29 cellular contexts compared by ENCODE assay signal in the genomic region with DNA sequence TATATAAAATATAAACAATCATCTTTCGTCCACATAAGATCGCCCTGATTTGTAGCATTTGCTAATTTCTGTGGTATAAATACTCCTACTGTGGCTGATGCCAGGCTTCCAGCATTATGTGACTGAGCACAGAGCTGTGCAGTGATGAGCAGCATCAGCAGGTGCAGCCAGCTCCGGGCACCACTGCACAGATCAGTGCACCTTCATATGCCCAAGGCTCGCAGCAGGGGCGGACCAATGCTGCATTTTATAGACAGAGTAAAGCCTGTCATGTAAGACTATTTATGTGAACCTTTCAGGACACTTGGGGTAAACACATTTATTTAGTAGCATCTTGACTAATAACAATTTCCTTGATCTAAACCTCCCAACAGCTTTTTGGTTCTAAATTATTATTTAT.
"Had no signal": no experiment of that assay in that cellular context is flagged by ENCODE, and none has a peak within 500 bp of the region (broad histone marks: within the 10 kb centered on the region; RNA-seq: fewer than 3 reads in every experiment).

No MANE protein-coding gene starts in this region.

- H3K9me3 Mint-ChIP-seq: immature natural killer cell; mesothelial cell of epicardium; naive thymus-derived CD4-positive, alpha-beta T cell; natural killer cell treated with Interleukin-12 subunit alpha and Interleukin-12 subunit beta and Interleukin-15 and Interleukin-18, amount 100 ng/mL, for 72 hours; stimulated activated naive B cell treated with anti-CD40 and anti-IgM and Interleukin-4, amounts not matched to agents 10 μg/mL and 1 μg/mL and 100 μg/mL, for 72 hours had no signal

- H3K4me3 Mint-ChIP-seq: immature natural killer cell; mesothelial cell of epicardium; naive thymus-derived CD4-positive, alpha-beta T cell; natural killer cell treated with Interleukin-12 subunit alpha and Interleukin-12 subunit beta and Interleukin-15 and Interleukin-18, amount 100 ng/mL, for 72 hours; stimulated activated naive B cell treated with anti-CD40 and anti-IgM and Interleukin-4, amounts not matched to agents 10 μg/mL and 1 μg/mL and 100 μg/mL, for 72 hours had no signal

- H3K27me3 ChIP-seq: left lung, ovary, right atrium auricular region, stomach, testis, thyroid gland, transverse colon, upper lobe of left lung, vagina had no signal

- ATAC-seq: left colon; left lung; lower lobe of right lung; mucosa of descending colon; naive thymus-derived CD4-positive, alpha-beta T cell; natural killer cell treated with Interleukin-12 subunit alpha and Interleukin-12 subunit beta and Interleukin-15 and Interleukin-18, amount 100 ng/mL, for 72 hours; sciatic nerve; stimulated activated naive B cell treated with anti-CD40 and anti-IgM and Interleukin-4, amounts not matched to agents 10 μg/mL and 1 μg/mL and 100 μg/mL, for 72 hours; stimulated activated naive CD8-positive, alpha-beta T cell treated with anti-CD3 and anti-CD28 coated beads, Interleukin-15, Interleukin-2, amounts not matched to agents 100 U/mL and 50 U/mL, for 24 hours had no signal

- H3K4me3 ChIP-seq: left lung, lower lobe of right lung, mucosa of descending colon, ovary, right atrium auricular region, skin epidermis, stomach, testis, thyroid gland, transverse colon, upper lobe of left lung, vagina had no signal

- H3K9me3 ChIP-seq: left lung, lower lobe of right lung, mucosa of descending colon, ovary, right atrium auricular region, stomach, testis, thyroid gland, transverse colon, upper lobe of left lung, vagina had no signal

- H3K4me1 Mint-ChIP-seq: immature natural killer cell, mesothelial cell of epicardium had no signal

- H3K27me3 Mint-ChIP-seq: naive thymus-derived CD4-positive, alpha-beta T cell; natural killer cell treated with Interleukin-12 subunit alpha and Interleukin-12 subunit beta and Interleukin-15 and Interleukin-18, amount 100 ng/mL, for 72 hours; stimulated activated naive B cell treated with anti-CD40 and anti-IgM and Interleukin-4, amounts not matched to agents 10 μg/mL and 1 μg/mL and 100 μg/mL, for 72 hours had no signal

- H3K27ac ChIP-seq: left lung, lower lobe of right lung, ovary, right atrium auricular region, skin epidermis, stomach, testis, thyroid gland, transverse colon, upper lobe of left lung, vagina had no signal

- H3K27ac Mint-ChIP-seq: immature natural killer cell; mesothelial cell of epicardium; natural killer cell treated with Interleukin-12 subunit alpha and Interleukin-12 subunit beta and Interleukin-15 and Interleukin-18, amount 100 ng/mL, for 72 hours; stimulated activated naive B cell treated with anti-CD40 and anti-IgM and Interleukin-4, amounts not matched to agents 10 μg/mL and 1 μg/mL and 100 μg/mL, for 72 hours had no signal

- DNase-seq: hippocampal formation; immature natural killer cell; kidney; left colon; left lung; lower lobe of right lung; mammary epithelial cell; mesendoderm; mucosa of descending colon; naive thymus-derived CD4-positive, alpha-beta T cell; ovary; posterior cingulate gyrus; stimulated activated CD4-positive, alpha-beta T cell treated with anti-CD3 and anti-CD28 coated beads, Interleukin-12 subunit alpha, Interleukin-12 subunit beta, amount 100 ng/mL, for 4 hours; stimulated activated CD4-positive, alpha-beta T cell treated with anti-CD3 and anti-CD28 coated beads, Interleukin-15, amount 100 ng/mL, for 24 hours; stimulated activated CD4-positive, alpha-beta T cell treated with anti-CD3 and anti-CD28 coated beads, Interleukin-2, amount 100 ng/mL, for 24 hours; stimulated activated CD4-positive, alpha-beta T cell treated with anti-CD3 and anti-CD28 coated beads, Interleukin-4, amount 100 ng/mL, for 1 hour; stimulated activated naive B cell treated with anti-CD40 and anti-IgM and Interleukin-4, amounts not matched to agents 10 μg/mL and 1 μg/mL and 100 μg/mL, for 72 hours; stimulated activated naive CD8-positive, alpha-beta T cell treated with anti-CD3 and anti-CD28 coated beads, Interleukin-15, Interleukin-2, amounts not matched to agents 100 U/mL and 50 U/mL, for 24 hours; stomach; testis; thyroid gland; transverse colon; upper lobe of left lung had no signal

- H3K36me3 ChIP-seq: ovary, right atrium auricular region, thyroid gland had no signal

- H3K4me1 ChIP-seq: left lung, lower lobe of right lung, right atrium auricular region, stomach, testis, transverse colon, upper lobe of left lung, vagina had no signal
